In genomic region chr3:132380979-132381944, GRCh38 we compare ENCODE assay signal across 18 cellular contexts. TPM values are rescaled to one million over a fixed set of nuclear protein-coding genes. Genes with fewer than 3 reads are reported as not detected.
DNase-seq lines count a peak whose midpoint lies in the region; ATAC-seq and TF ChIP-seq lines count a peak whose summit lies in the region.
"Had no signal": no experiment of that assay in that cellular context is flagged by ENCODE, and none has a peak within 500 bp of the region (broad histone marks: within the 10 kb centered on the region; RNA-seq: fewer than 3 reads in every experiment).

No MANE protein-coding gene starts in this region.

- no peak overlapping the region for H2AFZ ChIP-seq in smooth muscle cell (ENCODE audit: low read depth)

- H3K9me3 ChIP-seq in iPS-20b (ENCODE audit: insufficient read depth, low read depth, low read length): 0 out of 2 replicates have a peak, but pooled peaks cover 2% of the 10 kb centered on the region
- H3K9me3 ChIP-seq in smooth muscle cell (replicated peaks; ENCODE audit: low read depth): no peaks in the 10 kb centered on the region
- H3K9me3 ChIP-seq: A549, esophagus muscularis mucosa had no signal

- peaks cover 30% of the 10 kb centered on the region for H3K4me1 Mint-ChIP-seq in brain
- H3K4me1 Mint-ChIP-seq: naive thymus-derived CD8-positive, alpha-beta T cell; T-cell had no signal

- peak overlapping the region; percentile 69; the same call in 1 of the 2 replicates for H3K9ac ChIP-seq in iPS-20b (ENCODE audit: low read depth, low read length)
- no peak overlapping the region for H3K9ac ChIP-seq in smooth muscle cell (ENCODE audit: low read depth)
- H3K9ac ChIP-seq: BLaER1 treated with 17β-estradiol and CSF1 and Interleukin-3, amounts not matched to agents 10 nM and 100 nM had no signal

- ATAC-seq in HG02885 (IDR thresholded peaks at IDR 0.05; ENCODE audit: poor library complexity, unreplicated experiment) (peak; percentile 42), GM21423 (IDR thresholded peaks at IDR 0.05; ENCODE audit: unreplicated experiment) (no peak)
- ATAC-seq: A549; naive thymus-derived CD8-positive, alpha-beta T cell; T-cell had no signal

- H3K36me3 ChIP-seq in iPS-20b (ENCODE audit: insufficient read depth, low read depth, low read length): no peaks in the 10 kb centered on the region
- no peaks in the 10 kb centered on the region for H3K36me3 ChIP-seq in smooth muscle cell (ENCODE audit: low read depth)
- H3K36me3 ChIP-seq: esophagus muscularis mucosa had no signal

- no peak overlapping the region for H3K4me3 Mint-ChIP-seq in brain
- H3K4me3 Mint-ChIP-seq: naive thymus-derived CD8-positive, alpha-beta T cell; T-cell had no signal

- H3K27me3 ChIP-seq in iPS-20b (ENCODE audit: insufficient read depth, low read length) (no peaks in the 10 kb centered on the region), smooth muscle cell (ENCODE audit: low read depth) (no peaks in the 10 kb centered on the region)
- H3K27me3 ChIP-seq: BLaER1 treated with 17β-estradiol and CSF1 and Interleukin-3, amounts not matched to agents 10 nM and 100 nM had no signal

- H3K9me3 Mint-ChIP-seq in brain: peaks cover 0 to 5% (median 4%) of the 10 kb centered on the region in 5 experiments
- H3K9me3 Mint-ChIP-seq: T-cell had no signal

- peak; percentile 26 for DNase-seq in AG10803 (ENCODE audit: low read depth)
- DNase-seq in NCI-H2171 (lab: John Stamatoyannopoulos, UW): no peak
- DNase-seq in smooth muscle cell (lab: John Stamatoyannopoulos, UW; ENCODE audit: unreplicated experiment): no peak
- no peak for DNase-seq in foreskin melanocyte
- DNase-seq: activated CD4-positive, alpha-beta T cell treated with anti-CD3 and anti-CD28 coated beads, Interleukin-2, amount 50 U/mL, for 1 hour; amniotic stem cell; naive thymus-derived CD8-positive, alpha-beta T cell; NCI-H1105 treated with DMSO at 0.1 percent for 48 hours; SHP77; stimulated activated CD8-positive, alpha-beta memory T cell treated with anti-CD3 and anti-CD28 coated beads, Interleukin-4, amount 100 ng/mL, for 48 hours; T-cell had no signal

- H3K4me3 ChIP-seq in AG10803 (ENCODE audit: low read length): no peak overlapping the region
- H3K4me3 ChIP-seq in iPS-20b (ENCODE audit: low read length): peak overlapping the region; percentile 26; the same call in 1 of the 2 replicates
- H3K4me3 ChIP-seq in smooth muscle cell: no peak overlapping the region
- H3K4me3 ChIP-seq: A549; BLaER1 treated with 17β-estradiol and CSF1 and Interleukin-3, amounts not matched to agents 10 nM and 100 nM; esophagus muscularis mucosa had no signal

- peaks cover 9% of the 10 kb centered on the region for H3K27me3 Mint-ChIP-seq in brain

- peak overlapping the region in 3 of 5 experiments; percentile 5 to 91 (median 19) for H3K27ac Mint-ChIP-seq in brain
- H3K27ac Mint-ChIP-seq: naive thymus-derived CD8-positive, alpha-beta T cell; T-cell had no signal

- H3K4me1 ChIP-seq in iPS-20b (ENCODE audit: insufficient read depth, low read length) (peaks cover 46% of the 10 kb centered on the region; the same call in 1 of the 2 replicates), smooth muscle cell (ENCODE audit: low read depth) (no peaks in the 10 kb centered on the region)
- H3K4me1 ChIP-seq: A549, esophagus muscularis mucosa had no signal

- H3K4me2 ChIP-seq in smooth muscle cell: no peak overlapping the region
- H3K4me2 ChIP-seq: A549 had no signal

- no peaks in the 10 kb centered on the region for H3K36me3 Mint-ChIP-seq in brain
- H3K36me3 Mint-ChIP-seq: T-cell had no signal

- no peaks in the 10 kb centered on the region for H3K79me2 ChIP-seq in smooth muscle cell (ENCODE audit: low read depth)

- TF ChIP-seq CTCF in AG10803 (conservative IDR thresholded peaks at IDR 0.05; ENCODE audit: low read length) (no peak), brain (conservative IDR thresholded peaks at IDR 0.05) (no peak), smooth muscle cell (IDR thresholded peaks at IDR 0.05; ENCODE audit: borderline replicate concordance, insufficient read depth, poor library complexity, severe bottlenecking) (no peak)

- no peaks in the 10 kb centered on the region for H4K20me1 ChIP-seq in smooth muscle cell (ENCODE audit: low read depth)
- H4K20me1 ChIP-seq: BLaER1 treated with 17β-estradiol and CSF1 and Interleukin-3, amounts not matched to agents 10 nM and 100 nM had no signal

- 89% methylated on average over 15 of the region's 15 CpGs for WGBS in smooth muscle cell (ENCODE audit: low lambda C conversion rate)

- no peaks in the 10 kb centered on the region for H3F3A ChIP-seq in smooth muscle cell (ENCODE audit: low read depth)

- H3K27ac ChIP-seq in iPS-20b (ENCODE audit: low read length): peak overlapping the region; percentile 73
- H3K27ac ChIP-seq in smooth muscle cell (ENCODE audit: low read depth): no peak overlapping the region
- H3K27ac ChIP-seq: A549; BLaER1 treated with 17β-estradiol and CSF1 and Interleukin-3, amounts not matched to agents 10 nM and 100 nM; esophagus muscularis mucosa had no signal

RNA-seq across cellular contexts. Expression of gene DNAJC13, which starts 36.0 kb away (rescaled TPM):
- 4.0 TPM for polyA plus RNA-seq in brain (ENCODE audit: insufficient read depth, low read depth, low replicate concordance)
- total RNA-seq in smooth muscle cell: 47.9 and 69.3 TPM in 2 replicates
- 11.1 and 12.7 TPM in 2 replicates for polyA plus RNA-seq in smooth muscle cell
